ENCODE assay signal across 8 cellular contexts in the genomic region with DNA sequence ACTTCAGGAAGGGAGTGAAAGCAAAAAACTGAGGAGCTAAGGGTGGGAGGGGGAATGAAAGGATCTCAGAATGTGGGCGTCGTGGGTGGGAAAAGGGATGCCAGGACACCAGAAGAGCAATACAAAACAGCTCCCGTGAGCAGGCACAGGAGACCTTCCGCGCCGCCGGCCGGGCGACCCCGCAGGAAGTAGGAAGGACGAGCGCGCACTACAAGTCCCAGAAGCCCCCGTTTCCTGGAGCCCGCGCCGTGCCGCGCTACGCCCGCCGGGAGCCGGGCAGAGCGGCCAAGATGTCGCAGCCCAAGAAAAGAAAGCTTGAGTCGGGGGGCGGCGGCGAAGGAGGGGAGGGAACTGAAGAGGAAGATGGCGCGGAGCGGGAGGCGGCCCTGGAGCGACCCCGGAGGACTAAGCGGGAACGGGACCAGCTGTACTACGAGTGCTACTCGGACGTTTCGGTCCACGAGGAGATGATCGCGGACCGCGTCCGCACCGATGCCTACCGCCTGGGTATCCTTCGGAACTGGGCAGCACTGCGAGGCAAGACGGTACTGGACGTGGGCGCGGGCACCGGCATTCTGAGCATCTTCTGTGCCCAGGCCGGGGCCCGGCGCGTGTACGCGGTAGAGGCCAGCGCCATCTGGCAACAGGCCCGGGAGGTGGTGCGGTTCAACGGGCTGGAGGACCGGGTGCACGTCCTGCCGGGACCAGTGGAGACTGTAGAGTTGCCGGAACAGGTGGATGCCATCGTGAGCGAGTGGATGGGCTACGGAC. TPM values are rescaled to one million over a fixed set of nuclear protein-coding genes. Genes with fewer than 3 reads are reported as not detected.
DNase-seq lines count a peak whose midpoint lies in the region; ATAC-seq and TF ChIP-seq lines count a peak whose summit lies in the region.

PRMT6 (plus strand) TSS at position 249 of the 771 bp plus-strand sequence; CDS start at position 291, 42 bp downstream.

- H3K4me3 ChIP-seq in HUES48 (ENCODE audit: low read depth, low read length) (peak within 1 kb of the TSS; percentile 91), OCI-LY3 (ENCODE audit: low read length) (peak within 1 kb of the TSS; percentile 93)

- H2AFZ ChIP-seq in OCI-LY3 (ENCODE audit: low read depth, low read length): peak within 1 kb of the TSS; percentile 82

- no peaks in the 10 kb centered on the region for H3K4me1 Mint-ChIP-seq in Calu3 (ENCODE audit: low read depth, unreplicated experiment)

- TF ChIP-seq CTCF in Calu3 (IDR thresholded peaks at IDR 0.05; ENCODE audit: unreplicated experiment) (no peak), OCI-LY3 (IDR thresholded peaks at IDR 0.05; ENCODE audit: low read depth, low read length) (peak; percentile 30; the same call in 1 of the 2 replicates)

- peak within 1 kb of the TSS; percentile 62 for H3K27ac Mint-ChIP-seq in Calu3 (ENCODE audit: unreplicated experiment)

- ATAC-seq in GM21390 (IDR thresholded peaks at IDR 0.05; ENCODE audit: unreplicated experiment): peak; percentile 90

- no peaks in the 10 kb centered on the region for H3K9me3 ChIP-seq in HUES48 (ENCODE audit: control insufficient read depth, insufficient read depth, low read length)
- H3K9me3 ChIP-seq in OCI-LY3 (ENCODE audit: insufficient read depth, low read length): peaks cover 3% of the 10 kb centered on the region; the same call in 1 of the 2 replicates

- H3K27me3 Mint-ChIP-seq in Calu3 (ENCODE audit: unreplicated experiment): no peaks in the 10 kb centered on the region

- no peaks in the 10 kb centered on the region for H4K20me1 ChIP-seq in OCI-LY3 (ENCODE audit: insufficient read depth, low read length)

- DNase-seq in Calu3 (peak; percentile 77), activated T-cell treated with anti-CD3 and anti-CD28 coated beads for 24 hours (ENCODE audit: low read depth) (peak; percentile 78), epithelial cell of prostate (ENCODE audit: low read depth, low spot score) (no peak), mucosa of gallbladder (ENCODE audit: low spot score) (peak; percentile 79)
- DNase-seq in stimulated activated CD8-positive, alpha-beta memory T cell treated with anti-CD3 and anti-CD28 coated beads, Interleukin-4, amount 100 ng/mL, for 24 hours (ENCODE audit: low read depth): peak; percentile 75

- CTCF ChIA-PET in Calu3 (lab: Charles Lee): interaction anchor here (1.1 to 1.2 kb wide), 3 partner anchors 19 to 103 kb away, joined by 3 read pairs; no protein-coding TSS in a partner anchor

- peak within 1 kb of the TSS; percentile 85 for H3K4me3 Mint-ChIP-seq in Calu3 (ENCODE audit: low read depth, unreplicated experiment)

- H3K79me2 ChIP-seq in OCI-LY3 (ENCODE audit: low read length): peaks cover 36% of the 10 kb centered on the region

- peak within 1 kb of the TSS; percentile 92 for H3K9ac ChIP-seq in HUES48 (ENCODE audit: low read depth, low read length)
- H3K9ac ChIP-seq in OCI-LY3 (ENCODE audit: low read length): peak within 1 kb of the TSS; percentile 94

- H3K27ac ChIP-seq in HUES48 (ENCODE audit: low read depth, low read length) (peak within 1 kb of the TSS; percentile 79), OCI-LY3 (ENCODE audit: low read length) (peak within 1 kb of the TSS; percentile 74), epithelial cell of prostate (peak within 1 kb of the TSS; percentile 49)

- peaks cover 24% of the 10 kb centered on the region for H3K36me3 Mint-ChIP-seq in Calu3 (ENCODE audit: insufficient read depth, unreplicated experiment)

- intact Hi-C loops in Calu3 (cut with micrococcal nuclease; ENCODE audit: unreplicated experiment): loop anchor here (1.0 to 5.0 kb wide), 3 partner anchors 58 to 288 kb away; partner anchors contain the start of gene NTNG1

- H3K36me3 ChIP-seq in HUES48 (ENCODE audit: control insufficient read depth, insufficient read depth, low read length) (peaks cover 15% of the 10 kb centered on the region), OCI-LY3 (replicated peaks; ENCODE audit: low read depth, low read length) (peaks cover 36% of the 10 kb centered on the region)

- TSS peak; percentile 61 for BruUV-seq in Calu3 (replicated peaks; lab: Mats Ljungman, UMichigan)

- H3K4me1 ChIP-seq in HUES48 (ENCODE audit: control insufficient read depth, insufficient read depth, low read length) (peaks cover 20% of the 10 kb centered on the region), OCI-LY3 (ENCODE audit: low read length) (peaks cover 19% of the 10 kb centered on the region)

- no peaks in the 10 kb centered on the region for H3K27me3 ChIP-seq in HUES48 (ENCODE audit: control insufficient read depth, insufficient read depth, low read length)
- no peaks in the 10 kb centered on the region for H3K27me3 ChIP-seq in OCI-LY3 (ENCODE audit: low read depth, low read length)

- peaks cover 2% of the 10 kb centered on the region for H3K9me3 Mint-ChIP-seq in Calu3 (ENCODE audit: low read depth, unreplicated experiment)

- H3K4me2 ChIP-seq in OCI-LY3 (ENCODE audit: low read length): peak within 1 kb of the TSS; percentile 97

RNA-seq across cellular contexts. Expression of gene PRMT6, which starts in this region (rescaled TPM):
- 15.4 and 20.9 TPM in 2 replicates for total RNA-seq in Calu3 (2022)
- 17.4 TPM for total RNA-seq in mucosa of gallbladder
